Comparison of ENCODE assay signal across 13 cellular contexts in genomic region chr20:43940518-43941225, GRCh38. TPM values are rescaled to one million over a fixed set of nuclear protein-coding genes. Genes with fewer than 3 reads are reported as not detected.
A peak's percentile ranks its signal among the peaks of the same experiment; 100 is the strongest.
DNase-seq lines count a peak whose midpoint lies in the region; ATAC-seq and TF ChIP-seq lines count a peak whose summit lies in the region.
"Had no signal": no experiment of that assay in that cellular context is flagged by ENCODE, and none has a peak within 500 bp of the region (broad histone marks: within the 10 kb centered on the region; RNA-seq: fewer than 3 reads in every experiment).

No MANE protein-coding gene starts in this region.

- H3K27me3 ChIP-seq in Karpas-422 (ENCODE audit: low read length) (no peaks in the 10 kb centered on the region), RWPE2 (ENCODE audit: insufficient read depth, poor library complexity, severe bottlenecking) (no peaks in the 10 kb centered on the region)
- H3K27me3 ChIP-seq: thyroid gland had no signal

- no peaks in the 10 kb centered on the region for H3K36me3 ChIP-seq in Karpas-422 (ENCODE audit: insufficient read depth, low read length)
- no peaks in the 10 kb centered on the region for H3K36me3 ChIP-seq in RWPE2 (ENCODE audit: low read depth)
- H3K36me3 ChIP-seq: thyroid gland had no signal

- peaks cover under 1% of the 10 kb centered on the region for H3K79me2 ChIP-seq in Karpas-422 (ENCODE audit: low read length)

- intact Hi-C loops in activated CD4-positive, alpha-beta T cell treated with anti-CD3 and anti-CD28 coated beads for 36 hours (cut with DNase I, micrococcal nuclease), result no loop called here

- peaks cover 7% of the 10 kb centered on the region for H3K27me3 Mint-ChIP-seq in activated CD4-positive, alpha-beta T cell treated with anti-CD3 and anti-CD28 coated beads for 36 hours
- H3K27me3 Mint-ChIP-seq: memory B cell had no signal

- H3K9me2 ChIP-seq in Karpas-422 (replicated peaks; ENCODE audit: insufficient read depth, low read length), result no peaks in the 10 kb centered on the region

- no peak overlapping the region for H3K27ac Mint-ChIP-seq in activated CD4-positive, alpha-beta T cell treated with anti-CD3 and anti-CD28 coated beads for 36 hours
- H3K27ac Mint-ChIP-seq: activated CD8-positive, alpha-beta T cell treated with anti-CD3 and anti-CD28 coated beads for 36 hours had no signal

- POLR2A ChIA-PET in activated CD4-positive, alpha-beta T cell treated with anti-CD3 and anti-CD28 coated beads for 36 hours (lab: Charles Lee), result interaction anchor here (1.4 kb wide), 1 partner anchor 78 kb away, joined by 3 read pairs; no protein-coding TSS in a partner anchor

- peak; percentile 50 for ATAC-seq in activated CD4-positive, alpha-beta T cell treated with anti-CD3 and anti-CD28 coated beads for 36 hours
- ATAC-seq in RWPE2 (ENCODE audit: low read depth) (no peak), HG03196 (IDR thresholded peaks at IDR 0.05; ENCODE audit: unreplicated experiment) (no peak)
- ATAC-seq: activated CD8-positive, alpha-beta T cell treated with anti-CD3 and anti-CD28 coated beads for 36 hours had no signal

- H3K9me3 ChIP-seq in Karpas-422 (ENCODE audit: low read length) (no peaks in the 10 kb centered on the region), RWPE2 (ENCODE audit: severe bottlenecking) (no peaks in the 10 kb centered on the region)
- H3K9me3 ChIP-seq: thyroid gland had no signal

- peaks cover 1% of the 10 kb centered on the region for H3K9me3 Mint-ChIP-seq in activated CD4-positive, alpha-beta T cell treated with anti-CD3 and anti-CD28 coated beads for 36 hours (ENCODE audit: low read depth)
- H3K9me3 Mint-ChIP-seq: activated CD8-positive, alpha-beta T cell treated with anti-CD3 and anti-CD28 coated beads for 36 hours; memory B cell had no signal

- peak overlapping the region; percentile 86 for H3K4me2 ChIP-seq in Karpas-422 (ENCODE audit: low read depth, low read length, poor library complexity, severe bottlenecking)

- no peak overlapping the region for H3K4me3 Mint-ChIP-seq in activated CD4-positive, alpha-beta T cell treated with anti-CD3 and anti-CD28 coated beads for 36 hours
- H3K4me3 Mint-ChIP-seq: activated CD8-positive, alpha-beta T cell treated with anti-CD3 and anti-CD28 coated beads for 36 hours; memory B cell had no signal

- no peaks in the 10 kb centered on the region for H3K36me3 Mint-ChIP-seq in activated CD4-positive, alpha-beta T cell treated with anti-CD3 and anti-CD28 coated beads for 36 hours (ENCODE audit: low read depth)
- H3K36me3 Mint-ChIP-seq: memory B cell had no signal

- no peaks in the 10 kb centered on the region for H4K20me1 ChIP-seq in Karpas-422 (ENCODE audit: insufficient read depth, low read depth, low read length)

- peak overlapping the region; percentile 22; the same call in 1 of the 2 replicates for H3K4me3 ChIP-seq in Karpas-422 (ENCODE audit: low read length)
- no peak overlapping the region for H3K4me3 ChIP-seq in RWPE2 (ENCODE audit: severe bottlenecking)
- H3K4me3 ChIP-seq: thyroid gland had no signal

- DNase-seq in activated CD4-positive, alpha-beta T cell treated with anti-CD3 and anti-CD28 coated beads for 36 hours, result no peak
- DNase-seq in activated CD4-positive, alpha-beta T cell treated with anti-CD3 and anti-CD28 coated beads for 4 hours, result no peak
- peak; percentile 97 for DNase-seq in Karpas-422
- peak; percentile 55 for DNase-seq in RWPE2 (ENCODE audit: low spot score)
- peak; percentile 80 for DNase-seq in putamen (ENCODE audit: low spot score)
- no peak for DNase-seq in cerebellar cortex (ENCODE audit: low spot score)
- DNase-seq in OCI-M1 (lab: John Stamatoyannopoulos, UW), result no peak
- DNase-seq: activated CD8-positive, alpha-beta T cell treated with anti-CD3 and anti-CD28 coated beads for 36 hours; activated gamma-delta T cell treated with Interleukin-2 at 50 U/mL for 16 hours; stimulated activated CD4-positive, alpha-beta T cell treated with anti-CD3 and anti-CD28 coated beads, Interleukin-15, amount 100 ng/mL, for 24 hours; thyroid gland had no signal

- CTCF ChIA-PET in activated CD4-positive, alpha-beta T cell treated with anti-CD3 and anti-CD28 coated beads for 36 hours (lab: Charles Lee), result interaction anchor here (1.1 to 2.1 kb wide), 2 partner anchors 15 to 190 kb away, joined by 3 to 10 read pairs; no protein-coding TSS in a partner anchor

- H3K27ac ChIP-seq in Karpas-422 (ENCODE audit: low read length), result peak overlapping the region; percentile 99
- peak overlapping the region; percentile 77 for H3K27ac ChIP-seq in RWPE2 (ENCODE audit: poor library complexity, severe bottlenecking)

- H2AFZ ChIP-seq in Karpas-422 (ENCODE audit: low read length), result no peak overlapping the region

- peaks cover 98% of the 10 kb centered on the region for H3K4me1 ChIP-seq in Karpas-422 (ENCODE audit: low read length)
- H3K4me1 ChIP-seq in RWPE2 (ENCODE audit: insufficient read depth, poor library complexity, severe bottlenecking), result peaks cover 57% of the 10 kb centered on the region

- no peak for TF ChIP-seq CTCF in RWPE2 (IDR thresholded peaks at IDR 0.05; ENCODE audit: poor library complexity, severe bottlenecking)

- peaks cover 60% of the 10 kb centered on the region for H3K4me1 Mint-ChIP-seq in activated CD4-positive, alpha-beta T cell treated with anti-CD3 and anti-CD28 coated beads for 36 hours

- H3K9ac ChIP-seq in Karpas-422 (ENCODE audit: low read length), result peak overlapping the region; percentile 70

RNA-seq across cellular contexts. Expression of gene TOX2, which starts 26.0 kb away (rescaled TPM):
- 1 to 10 TPM; 1.6 to 3.0 TPM for total RNA-seq in activated CD4-positive, alpha-beta T cell treated with anti-CD3 and anti-CD28 coated beads for 36 hours
- 42.9 and 54.1 TPM in 2 replicates for total RNA-seq in Karpas-422 (2014; rRNA removed; shearing (Covaris generic); ENCODE audit: low replicate concordance)

Comparison
In these comparisons a context has a peak if more than half of its experiments do, and no peak if none do; other contexts are left out.
1. DNase-seq: peak in Karpas-422 (single experiment), RWPE2 (single experiment) and putamen (single experiment); none in activated CD4-positive, alpha-beta T cell treated with anti-CD3 and anti-CD28 coated beads for 36 hours (single experiment), activated CD4-positive, alpha-beta T cell treated with anti-CD3 and anti-CD28 coated beads for 4 hours (0 of 2), cerebellar cortex (single experiment) and OCI-M1 (single experiment).
2. RNA of gene TOX2, which starts 26.0 kb away (total RNA-seq): 42.9 to 54.1 TPM in Karpas-422; 1.6 to 3.0 TPM in activated CD4-positive, alpha-beta T cell treated with anti-CD3 and anti-CD28 coated beads for 36 hours; every median in the first group is over 10 times any median in the second.